Comparison of ENCODE assay signal across 23 cellular contexts in the genomic region with DNA sequence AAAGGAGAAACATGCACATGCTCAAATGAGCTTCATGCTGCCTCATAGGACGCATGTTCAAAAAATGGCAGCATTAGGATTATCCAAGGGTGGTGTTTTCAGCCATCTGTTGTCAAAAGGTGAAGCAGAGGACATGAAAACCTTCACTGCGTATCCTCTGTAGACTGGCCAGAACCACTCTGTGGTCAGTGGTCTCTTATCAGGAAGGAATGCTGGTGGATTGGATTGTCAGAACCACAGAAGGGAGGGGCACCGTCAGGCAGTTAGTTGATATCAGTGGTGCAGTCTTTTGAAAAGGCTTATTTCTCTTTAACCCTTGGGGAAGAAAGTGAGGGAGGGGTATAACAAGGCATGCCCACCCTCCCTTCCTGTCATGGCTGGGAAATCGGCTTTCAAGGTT.
"Had no signal": no experiment of that assay in that cellular context is flagged by ENCODE, and none has a peak within 500 bp of the region (broad histone marks: within the 10 kb centered on the region; RNA-seq: fewer than 3 reads in every experiment).

No MANE protein-coding gene starts in this region.

- H3K4me3 ChIP-seq: ascending aorta, hepatocyte, left ventricle myocardium inferior, right lobe of liver, thoracic aorta, vagina had no signal

- H2AFZ ChIP-seq: hepatocyte, parathyroid adenoma had no signal

- H3K27me3 Mint-ChIP-seq: dendritic cell treated with granulocyte-macrophage colony-stimulating factor and Interleukin-4, amounts not matched to agents 40 ng/mL and 50 ng/mL, for 4 days; type B pancreatic cell had no signal

- H3K9me3 ChIP-seq: ascending aorta, left ventricle myocardium inferior, right lobe of liver, thoracic aorta, vagina had no signal

- DNase-seq: activated CD4-positive, alpha-beta T cell treated with anti-CD3 and anti-CD28 coated beads for 1 hour; activated CD4-positive, alpha-beta T cell treated with anti-CD3 and anti-CD28 coated beads, Interleukin-2, amount 50 U/mL, for 1 hour; activated T-cell treated with anti-CD3 and anti-CD28 coated beads, Interleukin-2, amount 50 U/mL, for 1 hour; effector CD4-positive, alpha-beta T cell; foreskin keratinocyte; left ventricle myocardium inferior; midbrain; nucleus accumbens; right lobe of liver; small intestine; stimulated activated CD4-positive, alpha-beta T cell treated with anti-CD3 and anti-CD28 coated beads, Interleukin-2, amount 100 ng/mL, for 48 hours; stimulated activated CD8-positive, alpha-beta memory T cell treated with anti-CD3 and anti-CD28 coated beads, Interleukin-4, amount 100 ng/mL, for 48 hours; stimulated activated naive CD4-positive, alpha-beta T cell had no signal

- H3K4me3 Mint-ChIP-seq: dendritic cell treated with granulocyte-macrophage colony-stimulating factor and Interleukin-4, amounts not matched to agents 40 ng/mL and 50 ng/mL, for 4 days; nephron; type B pancreatic cell had no signal

- H3K4me2 ChIP-seq: hepatocyte had no signal

- H3K36me3 ChIP-seq: ascending aorta, left ventricle myocardium inferior, right lobe of liver, thoracic aorta, vagina had no signal

- ATAC-seq: activated naive CD4-positive, alpha-beta T cell treated with anti-CD3 and anti-CD28 coated beads, Interleukin-2, amount 50 U/mL, for 72 hours; foreskin keratinocyte; right lobe of liver had no signal

- H3K27ac ChIP-seq: ascending aorta, foreskin keratinocyte, hepatocyte, left ventricle myocardium inferior, parathyroid adenoma, right lobe of liver, thoracic aorta, vagina, VCaP had no signal

- H3K4me1 ChIP-seq: ascending aorta, foreskin keratinocyte, parathyroid adenoma, right lobe of liver, vagina had no signal

- H3K79me2 ChIP-seq: parathyroid adenoma had no signal

- H3K27me3 ChIP-seq: ascending aorta, foreskin keratinocyte, hepatocyte, right lobe of liver, vagina had no signal

- H3K36me3 Mint-ChIP-seq: activated naive CD4-positive, alpha-beta T cell treated with anti-CD3 and anti-CD28 coated beads, Interleukin-2, amount 50 U/mL, for 72 hours had no signal

- H3K9ac ChIP-seq: parathyroid adenoma had no signal

- H3K27ac Mint-ChIP-seq: activated naive CD4-positive, alpha-beta T cell treated with anti-CD3 and anti-CD28 coated beads, Interleukin-2, amount 50 U/mL, for 72 hours; dendritic cell treated with granulocyte-macrophage colony-stimulating factor and Interleukin-4, amounts not matched to agents 40 ng/mL and 50 ng/mL, for 4 days; type B pancreatic cell had no signal

- H3K9me3 Mint-ChIP-seq: dendritic cell treated with granulocyte-macrophage colony-stimulating factor and Interleukin-4, amounts not matched to agents 40 ng/mL and 50 ng/mL, for 4 days; nephron had no signal
